19 cellular contexts compared by ENCODE assay signal in genomic region chr15:91133511-91133910, GRCh38. TPM values are rescaled to one million over a fixed set of nuclear protein-coding genes. Genes with fewer than 3 reads are reported as not detected.
DNase-seq lines count a peak whose midpoint lies in the region; TF ChIP-seq lines count a peak whose summit lies in the region.
"Had no signal": no experiment of that assay in that cellular context is flagged by ENCODE, and none has a peak within 500 bp of the region (broad histone marks: within the 10 kb centered on the region; RNA-seq: fewer than 3 reads in every experiment).

No MANE protein-coding gene starts in this region.

- H3K4me1 Mint-ChIP-seq in activated naive CD4-positive, alpha-beta T cell treated with anti-CD3 and anti-CD28 coated beads, Interleukin-2, amount 10 ng/mL, durations not matched to agents 7 days and 5 days = no peaks in the 10 kb centered on the region

- H3K9ac ChIP-seq in mesendoderm (ENCODE audit: low read length) = no peak overlapping the region
- H3K9ac ChIP-seq: BLaER1 had no signal

- H3K56ac ChIP-seq in mesendoderm (ENCODE audit: low read length) = no peak overlapping the region

- no peak overlapping the region for H3K18ac ChIP-seq in mesendoderm (ENCODE audit: low read length)

- H3K4me3 Mint-ChIP-seq in activated naive CD4-positive, alpha-beta T cell treated with anti-CD3 and anti-CD28 coated beads, Interleukin-2, amount 10 ng/mL, durations not matched to agents 7 days and 5 days = no peak overlapping the region
- H3K4me3 Mint-ChIP-seq: CD4-positive, alpha-beta T cell had no signal

- H3K9me3 Mint-ChIP-seq in activated naive CD4-positive, alpha-beta T cell treated with anti-CD3 and anti-CD28 coated beads, Interleukin-2, amount 10 ng/mL, durations not matched to agents 7 days and 5 days = peaks cover 2% of the 10 kb centered on the region
- H3K9me3 Mint-ChIP-seq: CD4-positive, alpha-beta T cell had no signal

- no CpG with 5 or more reads among the region's 8 CpGs for WGBS in mesendoderm (ENCODE audit: extremely low coverage, insufficient coverage, low lambda C conversion rate)

- no peaks in the 10 kb centered on the region for H3K27me3 ChIP-seq in mesendoderm (ENCODE audit: insufficient read depth, low read length, poor library complexity)
- peaks cover 13% of the 10 kb centered on the region for H3K27me3 ChIP-seq in MG63
- H3K27me3 ChIP-seq: BLaER1 had no signal

- H3K36me3 ChIP-seq in mesendoderm (ENCODE audit: control insufficient read depth, insufficient read depth, low read length) = no peaks in the 10 kb centered on the region
- H3K36me3 ChIP-seq in MG63 = no peaks in the 10 kb centered on the region
- H3K36me3 ChIP-seq: BLaER1 had no signal

- H3K23ac ChIP-seq in mesendoderm (ENCODE audit: low read length) = no peak overlapping the region

- CTCF ChIA-PET in activated naive CD4-positive, alpha-beta T cell treated with anti-CD3 and anti-CD28 coated beads, Interleukin-2, amount 10 ng/mL, durations not matched to agents 7 days and 5 days (lab: Charles Lee) = no interaction called here

- H2BK5ac ChIP-seq in mesendoderm (ENCODE audit: low read length) = no peak overlapping the region

- 0 out of 2 replicates have a peak, but pooled peaks cover 2% of the 10 kb centered on the region for H3K9me3 ChIP-seq in MG63
- H3K9me3 ChIP-seq: BLaER1 had no signal

- peaks cover 30% of the 10 kb centered on the region for H3K27me3 Mint-ChIP-seq in activated naive CD4-positive, alpha-beta T cell treated with anti-CD3 and anti-CD28 coated beads, Interleukin-2, amount 10 ng/mL, durations not matched to agents 7 days and 5 days

- no peak overlapping the region for H2BK15ac ChIP-seq in mesendoderm (replicated peaks; ENCODE audit: low read depth)

- no peak overlapping the region for H4K8ac ChIP-seq in mesendoderm (ENCODE audit: low read depth, low read length)

- TF ChIP-seq CTCF in coronary artery (IDR thresholded peaks at IDR 0.05) = no peak

- no peak overlapping the region for H3K4me3 ChIP-seq in coronary artery
- no peak overlapping the region for H3K4me3 ChIP-seq in mesendoderm (ENCODE audit: low read length)
- no peak overlapping the region for H3K4me3 ChIP-seq in MG63
- H3K4me3 ChIP-seq: BLaER1 had no signal

- no peak overlapping the region for H2BK120ac ChIP-seq in mesendoderm (ENCODE audit: low read depth, low read length)

- H3K27ac ChIP-seq in coronary artery = no peak overlapping the region
- no peak overlapping the region for H3K27ac ChIP-seq in mesendoderm (ENCODE audit: low read depth, low read length)
- H3K27ac ChIP-seq: 22Rv1, BLaER1 had no signal

- H3K36me3 Mint-ChIP-seq in activated naive CD4-positive, alpha-beta T cell treated with anti-CD3 and anti-CD28 coated beads, Interleukin-2, amount 10 ng/mL, durations not matched to agents 7 days and 5 days = no peaks in the 10 kb centered on the region

- no peak overlapping the region for H3K4ac ChIP-seq in mesendoderm (ENCODE audit: low read depth, low read length)

- no peak overlapping the region for H4K5ac ChIP-seq in mesendoderm (ENCODE audit: low read length)

- no peak overlapping the region for H2AK5ac ChIP-seq in mesendoderm (ENCODE audit: low read length)

- no peaks in the 10 kb centered on the region for H3K4me1 ChIP-seq in mesendoderm (ENCODE audit: control insufficient read depth, low read depth, low read length)
- H3K4me1 ChIP-seq: BLaER1 had no signal

- DNase-seq in DMS53 (lab: John Stamatoyannopoulos, UW) (peak; percentile 25), DMS53 treated with DMSO at 0.1 percent for 48 hours (lab: John Stamatoyannopoulos, UW; ENCODE audit: unreplicated experiment) (no peak), NCI-H146 (lab: John Stamatoyannopoulos, UW) (peak; percentile 67), coronary artery (ENCODE audit: low spot score) (peak; percentile 24), mesendoderm (peak; percentile 28), MG63 (no peak)
- DNase-seq in activated naive CD4-positive, alpha-beta T cell treated with anti-CD3 and anti-CD28 coated beads, Interleukin-2, amount 10 ng/mL, durations not matched to agents 7 days and 5 days = no peak
- DNase-seq in activated CD4-positive, alpha-beta T cell treated with anti-CD3 and anti-CD28 coated beads for 4 hours = no peak
- DNase-seq: ACHN; Calu3; CD4-positive, alpha-beta T cell; DMS153; GF-D8; Karpas-422; NCI-H1930; NCI-H82 had no signal

- H3K27ac Mint-ChIP-seq in activated naive CD4-positive, alpha-beta T cell treated with anti-CD3 and anti-CD28 coated beads, Interleukin-2, amount 10 ng/mL, durations not matched to agents 7 days and 5 days = no peak overlapping the region
- H3K27ac Mint-ChIP-seq: CD4-positive, alpha-beta T cell had no signal

- no peaks in the 10 kb centered on the region for H3K79me2 ChIP-seq in mesendoderm (ENCODE audit: control insufficient read depth, insufficient read depth, low read length)

- H3K79me1 ChIP-seq in mesendoderm (ENCODE audit: low read length) = no peaks in the 10 kb centered on the region

- H3K4me2 ChIP-seq in mesendoderm (ENCODE audit: low read length) = no peak overlapping the region
- H3K4me2 ChIP-seq: BLaER1 had no signal

RNA-seq across cellular contexts. Expression of gene SV2B, which starts 33.5 kb away (rescaled TPM):
- polyA plus RNA-seq in mesendoderm (2013, experiment 1 of 2) = 0.07 TPM
- polyA plus RNA-seq in mesendoderm (2013, experiment 2 of 2) = 0.06 TPM
- not detected in 2 replicates for total RNA-seq in MG63 (2014; rRNA removed; shearing (Covaris generic); ENCODE audit: low replicate concordance)
- total RNA-seq: CD4-positive, alpha-beta T cell; M059J had no signal

Comparison
In these comparisons a context has a peak if more than half of its experiments do, and no peak if none do; other contexts are left out.
1. DNase-seq: peak in DMS53 (single experiment), NCI-H146 (single experiment), coronary artery (single experiment) and mesendoderm (single experiment); none in DMS53 treated with DMSO at 0.1 percent for 48 hours (single experiment), activated naive CD4-positive, alpha-beta T cell treated with anti-CD3 and anti-CD28 coated beads, Interleukin-2, amount 10 ng/mL, durations not matched to agents 7 days and 5 days (single experiment), MG63 (single experiment) and activated CD4-positive, alpha-beta T cell treated with anti-CD3 and anti-CD28 coated beads for 4 hours (0 of 2).